20 cellular contexts compared by ENCODE assay signal in genomic region chr13:79722885-79723445, GRCh38.
DNase-seq lines count a peak whose midpoint lies in the region; ATAC-seq, FAIRE-seq and TF ChIP-seq lines count a peak whose summit lies in the region.
"Had no signal": no experiment of that assay in that cellular context is flagged by ENCODE, and none has a peak within 500 bp of the region (broad histone marks: within the 10 kb centered on the region; RNA-seq: fewer than 3 reads in every experiment).

No MANE protein-coding gene starts in this region.

- dilution Hi-C loops in keratinocyte (cut with MboI; ENCODE audit: extremely low pct_ligation_motif_present, low sequenced_read_pairs) = no loop called here

- 73% methylated on average over 1 of the region's 1 CpG; no CpG with 5 or more reads in 1 of the 2 experiments for WGBS in H1 (ENCODE audit: extremely low coverage in 1 of 2, insufficient coverage in 1 of 2, insufficient read length in 1 of 2, insufficient replicate concordance in 2 of 2, low coverage in 1 of 2, low lambda C conversion rate in 2 of 2, missing lambda C conversion rate in 1 of 2), 2 experiments

- H4K8ac ChIP-seq in H1 (ENCODE audit: extremely low read depth, insufficient read depth, low read length) = no peak overlapping the region

- no peak overlapping the region for H3K4ac ChIP-seq in H1 (replicated peaks; ENCODE audit: insufficient read length, low read depth, low read length)

- TF ChIP-seq POLR2A in H1 (IDR thresholded peaks at IDR 0.05; ENCODE audit: control extremely low read depth in 1 of 2, low read depth in 2 of 2, low read length in 2 of 2) = no peak

- H3K4me2 ChIP-seq in H1 (ENCODE audit: insufficient read depth in 1 of 2, low read depth in 2 of 2, low read length in 2 of 2) (no peak overlapping the region), keratinocyte (ENCODE audit: control insufficient read depth, extremely low read depth, insufficient read depth, low read depth, low read length) (no peak overlapping the region), Karpas-422 (ENCODE audit: low read depth, low read length, poor library complexity, severe bottlenecking) (no peak overlapping the region)

- H2BK20ac ChIP-seq in H1 (ENCODE audit: low read length) = no peak overlapping the region

- TF ChIP-seq EP300 in H1 (IDR thresholded peaks at IDR 0.05; ENCODE audit: borderline replicate concordance in 1 of 2, low read depth in 2 of 2, low read length in 2 of 2) = no peak

- H3K9ac ChIP-seq in H1 (replicated peaks in 1 of 4; ENCODE audit: extremely low read depth in 1 of 4, low read depth in 3 of 4, low read length in 3 of 4) = no peak overlapping the region
- H3K9ac ChIP-seq in keratinocyte (ENCODE audit: control insufficient read depth, extremely low read depth, insufficient read depth, low read length) = no peak overlapping the region
- H3K9ac ChIP-seq in Karpas-422 (ENCODE audit: low read length) = no peak overlapping the region

- no peak overlapping the region for H2BK120ac ChIP-seq in H1 (replicated peaks; ENCODE audit: low read depth, low read length)

- H3K9me2 ChIP-seq in Karpas-422 (replicated peaks; ENCODE audit: insufficient read depth, low read length) = no peaks in the 10 kb centered on the region

- H3K27ac ChIP-seq in H1 (ENCODE audit: low read depth, low read length) (no peak overlapping the region), keratinocyte (ENCODE audit: control insufficient read depth, insufficient read depth, low read length) (no peak overlapping the region), Karpas-422 (ENCODE audit: low read length) (no peak overlapping the region)
- H3K27ac ChIP-seq: thoracic aorta had no signal

- H4K91ac ChIP-seq in H1 (replicated peaks; ENCODE audit: insufficient read length, low read length) = no peak overlapping the region

- H4K5ac ChIP-seq in H1 (ENCODE audit: insufficient read length, low read depth, low read length) = no peak overlapping the region

- H3K36me3 ChIP-seq in H1 (ENCODE audit: control insufficient read depth in 2 of 4, insufficient read depth in 4 of 4, low read length in 3 of 4) (no peaks in the 10 kb centered on the region), keratinocyte (ENCODE audit: control insufficient read depth in 2 of 2, extremely low read depth in 1 of 2, insufficient read depth in 2 of 2, low read length in 2 of 2) (no peaks in the 10 kb centered on the region), Karpas-422 (ENCODE audit: insufficient read depth, low read length) (no peaks in the 10 kb centered on the region), BE2C (no peaks in the 10 kb centered on the region)
- H3K36me3 ChIP-seq: thoracic aorta had no signal

- POLR2A ChIA-PET in H1 (lab: Charles Lee; ENCODE audit: partially characterized antibody) = no interaction called here

- H3K4me1 ChIP-seq in H1 (replicated peaks in 1 of 4; ENCODE audit: control insufficient read depth in 3 of 4, insufficient read depth in 4 of 4, low read length in 3 of 4) = no peaks in the 10 kb centered on the region; a peak in 1 of 7 replicates
- peaks cover 15% of the 10 kb centered on the region for H3K4me1 ChIP-seq in keratinocyte (ENCODE audit: control insufficient read depth, extremely low read depth, insufficient read depth, low read length)
- H3K4me1 ChIP-seq in Karpas-422 (ENCODE audit: low read length) = no peaks in the 10 kb centered on the region
- H3K4me1 ChIP-seq in BE2C = peaks cover 11% of the 10 kb centered on the region

- no peak overlapping the region for H3K14ac ChIP-seq in H1 (ENCODE audit: insufficient read length)

- CTCF ChIA-PET in H1 (lab: Charles Lee; ENCODE audit: partially characterized antibody) = interaction anchor here (1.2 to 1.4 kb wide), 2 partner anchors 11 to 42 kb away, joined by 3 to 4 read pairs; no protein-coding TSS in a partner anchor

- H3K9me1 ChIP-seq in keratinocyte (ENCODE audit: control insufficient read depth, extremely low read depth, insufficient read depth, low read length) = no peaks in the 10 kb centered on the region

- H3K9me3 ChIP-seq in H1 (ENCODE audit: insufficient read depth in 2 of 2, low read depth in 1 of 2, low read length in 1 of 2) = no peaks in the 10 kb centered on the region; a peak in 1 of 4 replicates
- no peaks in the 10 kb centered on the region for H3K9me3 ChIP-seq in keratinocyte (ENCODE audit: control insufficient read depth, low read depth, low read length)
- no peaks in the 10 kb centered on the region for H3K9me3 ChIP-seq in Karpas-422 (ENCODE audit: low read length)
- H3K9me3 ChIP-seq in BE2C = peaks cover 3% of the 10 kb centered on the region; the same call in 1 of the 2 replicates
- H3K9me3 ChIP-seq: thoracic aorta had no signal

- H4K20me1 ChIP-seq in H1 (replicated peaks in 1 of 2; ENCODE audit: control insufficient read depth in 1 of 2, insufficient read depth in 2 of 2, low read length in 2 of 2) = no peaks in the 10 kb centered on the region
- no peaks in the 10 kb centered on the region for H4K20me1 ChIP-seq in keratinocyte (ENCODE audit: control insufficient read depth, extremely low read depth, insufficient read depth, low read length)
- no peaks in the 10 kb centered on the region for H4K20me1 ChIP-seq in Karpas-422 (ENCODE audit: insufficient read depth, low read depth, low read length)

- H2AK5ac ChIP-seq in H1 (ENCODE audit: low read depth, low read length) = no peak overlapping the region

- H3K27me3 ChIP-seq in H1 (replicated peaks in 1 of 4; ENCODE audit: control insufficient read depth in 3 of 4, extremely low read depth in 1 of 4, insufficient read depth in 3 of 4, low read length in 3 of 4) (no peaks in the 10 kb centered on the region), keratinocyte (ENCODE audit: control insufficient read depth, extremely low read depth, insufficient read depth, low read length) (no peaks in the 10 kb centered on the region), Karpas-422 (ENCODE audit: low read length) (no peaks in the 10 kb centered on the region), BE2C (no peaks in the 10 kb centered on the region)

- FAIRE-seq in H1 (lab: Jason Lieb, UNC) = no peak
- FAIRE-seq in keratinocyte (lab: Jason Lieb, UNC) = no peak

- DNase-seq in LHCN-M2 (ENCODE audit: low read depth) (peak; percentile 57), H1 (ENCODE audit: low read depth in 1 of 2, low spot score in 2 of 2) (no peak), keratinocyte (ENCODE audit: low read depth, low spot score) (no peak), putamen (ENCODE audit: low spot score) (peak; percentile 35), Karpas-422 (no peak), BE2C (no peak)
- DNase-seq: activated CD4-positive, CD25-positive, alpha-beta regulatory T cell; activated CD8-positive, alpha-beta T cell treated with anti-CD3 and anti-CD28 coated beads, Interleukin-2, amount 10 ng/mL, durations not matched to agents 7 days and 5 days; activated T-cell treated with anti-CD3 and anti-CD28 coated beads, Interleukin-2, amount 50 U/mL, for 48 hours; cortex of kidney; mesendoderm; NCI-H1105 treated with DMSO at 0.1 percent for 48 hours; retina had no signal

- H3K18ac ChIP-seq in H1 (ENCODE audit: extremely low read depth, low read length) = no peak overlapping the region

- no peaks in the 10 kb centered on the region for H3K79me1 ChIP-seq in H1 (ENCODE audit: low read depth, low read length)

- TF ChIP-seq CTCF in H1 (IDR thresholded peaks at IDR 0.05; ENCODE audit: control extremely low read depth in 1 of 3, insufficient read depth in 1 of 3, low read depth in 1 of 3, low read length in 3 of 3) (no peak), keratinocyte (optimal IDR thresholded peaks at IDR 0.05 in 1 of 3, IDR thresholded peaks at IDR 0.05 in 1 of 3, conservative IDR thresholded peaks at IDR 0.05 in 1 of 3; ENCODE audit: extremely low read depth in 1 of 3, insufficient read depth in 2 of 3, low read length in 3 of 3) (no peak), BE2C (IDR thresholded peaks at IDR 0.05; ENCODE audit: low read depth, low read length) (no peak)

- no peak overlapping the region for H2BK5ac ChIP-seq in H1 (ENCODE audit: low read depth, low read length)

- no peak for TF ChIP-seq RAD21 in H1 (IDR thresholded peaks at IDR 0.05 in 1 of 2, conservative IDR thresholded peaks at IDR 0.05 in 1 of 2; ENCODE audit: low read depth in 2 of 2, low read length in 2 of 2)

- H2BK15ac ChIP-seq in H1 (ENCODE audit: low read length) = no peak overlapping the region

- H3K79me2 ChIP-seq in H1 (ENCODE audit: control insufficient read depth in 1 of 2, insufficient read depth in 2 of 2, low read length in 2 of 2) (no peaks in the 10 kb centered on the region), keratinocyte (ENCODE audit: control insufficient read depth, insufficient read depth, low read length) (no peaks in the 10 kb centered on the region), Karpas-422 (ENCODE audit: low read length) (no peaks in the 10 kb centered on the region)

- no peak overlapping the region for H3K23ac ChIP-seq in H1 (ENCODE audit: insufficient read length)

- H3K23me2 ChIP-seq in H1 (ENCODE audit: low read depth, low read length) = no peaks in the 10 kb centered on the region

- H3K56ac ChIP-seq in H1 (replicated peaks; ENCODE audit: insufficient read length, low read depth, low read length) = no peak overlapping the region

- no peak overlapping the region for H2BK12ac ChIP-seq in H1 (ENCODE audit: low read depth, low read length)

- no peak for ATAC-seq in HG03460 (IDR thresholded peaks at IDR 0.05; ENCODE audit: unreplicated experiment)
- ATAC-seq in HG03565 (IDR thresholded peaks at IDR 0.05; ENCODE audit: unreplicated experiment) = no peak
- ATAC-seq: activated CD8-positive, alpha-beta T cell treated with anti-CD3 and anti-CD28 coated beads, Interleukin-2, amount 10 ng/mL, durations not matched to agents 7 days and 5 days; activated naive CD4-positive, alpha-beta T cell treated with anti-CD3 and anti-CD28 coated beads, Interleukin-2, amount 50 U/mL, for 72 hours; Panc1; SK-N-SH treated with all-trans-retinoic acid at 6 μM for 48 hours; stimulated activated effector memory CD8-positive, alpha-beta T cell treated with anti-CD3 and anti-CD28 coated beads, Interleukin-12 subunit alpha, Interleukin-12 subunit beta, amount 100 ng/mL, for 72 hours had no signal

- H2AFZ ChIP-seq in H1 (ENCODE audit: low read length) = 0 out of 2 replicates have a peak overlapping the region, but pooled peaks have one; percentile 21
- peak overlapping the region; percentile 41 for H2AFZ ChIP-seq in keratinocyte (ENCODE audit: control insufficient read depth, low read length)
- H2AFZ ChIP-seq in Karpas-422 (ENCODE audit: low read length) = no peak overlapping the region

- H3K4me3 ChIP-seq in H1 (ENCODE audit: extremely low read depth in 1 of 4, insufficient read depth in 2 of 4, low read depth in 3 of 4, low read length in 4 of 4) = no peak overlapping the region
- no peak overlapping the region for H3K4me3 ChIP-seq in keratinocyte (ENCODE audit: control insufficient read depth in 2 of 3, extremely low read depth in 1 of 3, insufficient read depth in 2 of 3, low read depth in 1 of 3, low read length in 3 of 3)
- no peak overlapping the region for H3K4me3 ChIP-seq in Karpas-422 (ENCODE audit: low read length)
- no peak overlapping the region for H3K4me3 ChIP-seq in BE2C (ENCODE audit: low read depth, low read length)
- H3K4me3 ChIP-seq: thoracic aorta had no signal

TF ChIP-seq in H1, 55 proteins besides CTCF, POLR2A, EP300 and RAD21 (continues in another document):
- no peak for TF ChIP-seq SIRT6 (IDR thresholded peaks at IDR 0.05; ENCODE audit: low read length)
- no peak for TF ChIP-seq RFX5 (IDR thresholded peaks at IDR 0.05; ENCODE audit: borderline replicate concordance, low read depth, low read length)
- TF ChIP-seq KDM5A (IDR thresholded peaks at IDR 0.05; ENCODE audit: low read length) = no peak

Comparison
In these comparisons a context has a peak if more than half of its experiments do, and no peak if none do; other contexts are left out.
1. DNase-seq: peak in LHCN-M2 (single experiment) and putamen (single experiment); none in H1 (0 of 2), keratinocyte (single experiment), Karpas-422 (single experiment) and BE2C (single experiment).